Comparison of ENCODE assay signal across 13 cellular contexts in the genomic region with DNA sequence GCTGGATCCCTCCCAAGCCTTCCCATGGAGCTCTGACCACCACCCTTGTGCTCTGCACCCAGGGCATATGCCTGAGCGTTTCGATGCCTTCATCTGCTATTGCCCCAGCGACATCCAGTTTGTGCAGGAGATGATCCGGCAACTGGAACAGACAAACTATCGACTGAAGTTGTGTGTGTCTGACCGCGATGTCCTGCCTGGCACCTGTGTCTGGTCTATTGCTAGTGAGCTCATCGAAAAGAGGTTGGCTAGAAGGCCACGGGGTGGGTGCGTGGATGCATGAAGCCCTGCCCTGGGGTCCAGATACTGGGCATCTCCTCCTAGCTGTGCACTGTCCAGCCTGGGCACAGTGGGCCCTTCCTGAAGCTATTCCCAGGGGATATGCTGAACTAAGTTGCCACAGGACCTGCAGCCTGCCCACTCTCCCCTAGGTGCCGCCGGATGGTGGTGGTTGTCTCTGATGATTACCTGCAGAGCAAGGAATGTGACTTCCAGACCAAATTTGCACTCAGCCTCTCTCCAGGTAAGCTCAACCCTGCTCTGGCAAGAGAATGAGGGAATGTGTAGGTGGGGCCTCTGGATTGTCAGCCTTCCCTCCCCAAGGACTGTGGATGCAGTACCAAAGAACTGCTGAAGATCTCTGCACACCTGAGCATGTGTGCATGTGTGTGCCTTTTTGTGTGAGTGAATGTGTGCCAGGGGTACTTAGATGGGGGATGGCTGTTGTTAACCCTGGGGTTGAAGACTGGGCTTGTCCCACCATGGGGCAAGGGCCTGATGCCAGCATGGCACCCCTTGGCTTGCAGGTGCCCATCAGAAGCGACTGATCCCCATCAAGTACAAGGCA. TPM values are rescaled to one million over a fixed set of nuclear protein-coding genes. Genes with fewer than 3 reads are reported as not detected.
DNase-seq lines count a peak whose midpoint lies in the region; ATAC-seq and TF ChIP-seq lines count a peak whose summit lies in the region.
"Had no signal": no experiment of that assay in that cellular context is flagged by ENCODE, and none has a peak within 500 bp of the region (broad histone marks: within the 10 kb centered on the region; RNA-seq: fewer than 3 reads in every experiment).

No MANE protein-coding gene starts in this region.

- WGBS in right lobe of liver (ENCODE audit: insufficient coverage, low coverage, low lambda C conversion rate, missing lambda C conversion rate): 92% methylated on average over 4 of the region's 13 CpGs
- 97% methylated on average over 13 of the region's 13 CpGs; no CpG with 5 or more reads in 1 of the 2 donors for WGBS in testis, 2 donors

- no peak overlapping the region for H3K4me3 ChIP-seq in right lobe of liver
- H3K4me3 ChIP-seq in testis: no peak overlapping the region

- peaks cover 33% of the 10 kb centered on the region for H3K4me1 Mint-ChIP-seq in activated naive CD4-positive, alpha-beta T cell treated with anti-CD3 and anti-CD28 coated beads for 36 hours (ENCODE audit: low read depth)
- H3K4me1 Mint-ChIP-seq in activated T-cell treated with anti-CD3 and anti-CD28 coated beads, Interleukin-2, amount 50 U/mL, for 72 hours (ENCODE audit: low read depth): peaks cover 46% of the 10 kb centered on the region

- peak overlapping the region; percentile 88 for H3K4me3 Mint-ChIP-seq in activated naive CD4-positive, alpha-beta T cell treated with anti-CD3 and anti-CD28 coated beads for 36 hours
- peak overlapping the region; percentile 10 to 84 for H3K4me3 Mint-ChIP-seq in activated T-cell treated with anti-CD3 and anti-CD28 coated beads, Interleukin-2, amount 50 U/mL, for 72 hours

- no peak for ATAC-seq in activated T-cell treated with anti-CD3 and anti-CD28 coated beads, Interleukin-2, amount 50 U/mL, for 72 hours (replicated peaks in 1 of 2)
- ATAC-seq in right lobe of liver: no peak

- H3K9me3 ChIP-seq in right lobe of liver (no peaks in the 10 kb centered on the region), testis (no peaks in the 10 kb centered on the region)
- H3K9me3 ChIP-seq: prostate gland, thoracic aorta had no signal

- H3K27ac ChIP-seq in right lobe of liver (no peak overlapping the region), testis (no peak overlapping the region)
- H3K27ac ChIP-seq: prostate gland, thoracic aorta had no signal

- TF ChIP-seq CTCF in right lobe of liver (IDR thresholded peaks at IDR 0.05) (no peak), testis (IDR thresholded peaks at IDR 0.05) (no peak)

- H3K9me3 Mint-ChIP-seq in activated naive CD4-positive, alpha-beta T cell treated with anti-CD3 and anti-CD28 coated beads for 36 hours: peaks cover 3% of the 10 kb centered on the region
- H3K9me3 Mint-ChIP-seq in activated T-cell treated with anti-CD3 and anti-CD28 coated beads, Interleukin-2, amount 50 U/mL, for 72 hours: no peaks in the 10 kb centered on the region

- intact Hi-C loops in activated naive CD4-positive, alpha-beta T cell treated with anti-CD3 and anti-CD28 coated beads for 36 hours (cut with micrococcal nuclease): no loop called here
- intact Hi-C loops in right lobe of liver (cut with DNase I): no loop called here
- intact Hi-C loops in testis (cut with DNase I; ENCODE audit: low total_unique reads): no loop called here

- CTCF ChIA-PET in activated naive CD4-positive, alpha-beta T cell treated with anti-CD3 and anti-CD28 coated beads for 36 hours (lab: Charles Lee): interaction anchor here (1.1 to 2.1 kb wide), 5 partner anchors 12 to 158 kb away, joined by 3 to 11 read pairs (median 4); no protein-coding TSS in a partner anchor

- H3K4me1 ChIP-seq in right lobe of liver (peaks cover 0 to 21% (median 4%) of the 10 kb centered on the region in 4 donors), testis (peaks cover 20% of the 10 kb centered on the region)

- H3K36me3 ChIP-seq in right lobe of liver: peaks cover 0 to 20% (median 5%) of the 10 kb centered on the region in 4 donors
- H3K36me3 ChIP-seq in testis (ENCODE audit: low read depth, missing control alignments): no peaks in the 10 kb centered on the region
- H3K36me3 ChIP-seq: prostate gland, thoracic aorta had no signal

- TF ChIP-seq POLR2A in right lobe of liver (IDR thresholded peaks at IDR 0.05) (no peak), testis (IDR thresholded peaks at IDR 0.05) (no peak)

- no peaks in the 10 kb centered on the region for H3K27me3 Mint-ChIP-seq in activated naive CD4-positive, alpha-beta T cell treated with anti-CD3 and anti-CD28 coated beads for 36 hours (ENCODE audit: low read depth)
- no peaks in the 10 kb centered on the region for H3K27me3 Mint-ChIP-seq in activated T-cell treated with anti-CD3 and anti-CD28 coated beads, Interleukin-2, amount 50 U/mL, for 72 hours (ENCODE audit: low read depth)

- no peak for DNase-seq in activated naive CD4-positive, alpha-beta T cell treated with anti-CD3 and anti-CD28 coated beads for 36 hours
- no peak for DNase-seq in activated naive CD4-positive, alpha-beta T cell (lab: John Stamatoyannopoulos, UW)
- DNase-seq in activated T-cell treated with anti-CD3 and anti-CD28 coated beads, Interleukin-2, amount 50 U/mL, for 72 hours: no peak
- DNase-seq in right lobe of liver: peak in 2 of 3 donors; percentile 14 to 50
- peak; percentile 9 for DNase-seq in testis
- no peak for DNase-seq in NCI-H82 (lab: John Stamatoyannopoulos, UW)
- DNase-seq in hepatic stellate cell (ENCODE audit: low spot score): no peak
- DNase-seq in DMS79 treated with DMSO at 0.1 percent for 48 hours (lab: John Stamatoyannopoulos, UW): no peak
- DNase-seq: Karpas-422; stimulated activated CD4-positive, alpha-beta T cell treated with anti-CD3 and anti-CD28 coated beads, Interleukin-4, amount 100 ng/mL, for 4 hours had no signal

- peaks cover 17% of the 10 kb centered on the region for H3K36me3 Mint-ChIP-seq in activated naive CD4-positive, alpha-beta T cell treated with anti-CD3 and anti-CD28 coated beads for 36 hours (ENCODE audit: low read depth)
- peaks cover 13 to 16% of the 10 kb centered on the region in 2 donors for H3K36me3 Mint-ChIP-seq in activated T-cell treated with anti-CD3 and anti-CD28 coated beads, Interleukin-2, amount 50 U/mL, for 72 hours (ENCODE audit: insufficient read depth in 2 of 2)

- no peak overlapping the region for H3K27ac Mint-ChIP-seq in activated naive CD4-positive, alpha-beta T cell treated with anti-CD3 and anti-CD28 coated beads for 36 hours
- H3K27ac Mint-ChIP-seq in activated T-cell treated with anti-CD3 and anti-CD28 coated beads, Interleukin-2, amount 50 U/mL, for 72 hours: no peak overlapping the region

- no peaks in the 10 kb centered on the region for H3K27me3 ChIP-seq in right lobe of liver
- H3K27me3 ChIP-seq in testis: no peaks in the 10 kb centered on the region
- H3K27me3 ChIP-seq: dorsolateral prefrontal cortex had no signal

RNA-seq across cellular contexts. Expression of gene MYD88, which starts 2.1 kb away (rescaled TPM):
- total RNA-seq in activated naive CD4-positive, alpha-beta T cell treated with anti-CD3 and anti-CD28 coated beads for 36 hours: 10 to 100 TPM; 16.6 to 19.3 TPM
- total RNA-seq in activated T-cell treated with anti-CD3 and anti-CD28 coated beads, Interleukin-2, amount 50 U/mL, for 72 hours: 10 to 100 TPM; 27.3 to 38.2 TPM
- total RNA-seq in right lobe of liver: 10 to 100 TPM; 24.3 to 57.3 (median 37.0) TPM
- 10 to 100 TPM; 18.7 to 22.3 TPM for total RNA-seq in testis
- polyA plus RNA-seq in testis (ENCODE audit: insufficient read depth, low read depth, low replicate concordance): 30.1 TPM

RNA-seq across cellular contexts. Expression of gene ACAA1, which starts 3.6 kb away (rescaled TPM):
- total RNA-seq in activated naive CD4-positive, alpha-beta T cell treated with anti-CD3 and anti-CD28 coated beads for 36 hours: 10 to 100 TPM; 57.5 to 58.7 TPM
- 10 to 100 TPM; 49.7 to 52.9 TPM for total RNA-seq in activated T-cell treated with anti-CD3 and anti-CD28 coated beads, Interleukin-2, amount 50 U/mL, for 72 hours
- 100 to 1,000 TPM; 192 to 441 (median 309) TPM for total RNA-seq in right lobe of liver
- 10 to 100 TPM; 58.3 to 60.9 TPM for total RNA-seq in testis
- 50.7 TPM for polyA plus RNA-seq in testis (ENCODE audit: insufficient read depth, low read depth, low replicate concordance)

RNA-seq across cellular contexts. Expression of gene OXSR1, which starts 24.8 kb away (rescaled TPM):
- total RNA-seq in activated naive CD4-positive, alpha-beta T cell treated with anti-CD3 and anti-CD28 coated beads for 36 hours: 10 to 100 TPM; 33.8 to 35.0 TPM
- 10 to 100 TPM; 46.3 to 51.8 TPM for total RNA-seq in activated T-cell treated with anti-CD3 and anti-CD28 coated beads, Interleukin-2, amount 50 U/mL, for 72 hours
- 10 to 100 TPM; 12.0 to 20.3 (median 15.2) TPM for total RNA-seq in right lobe of liver
- total RNA-seq in testis: 10 to 100 TPM; 39.7 to 48.7 TPM
- polyA plus RNA-seq in testis (ENCODE audit: insufficient read depth, low read depth, low replicate concordance): 26.0 TPM

Comparison
In these comparisons a context has a peak if more than half of its experiments do, and no peak if none do; other contexts are left out.
1. DNase-seq: peak in right lobe of liver (2 of 3) and testis (single experiment); none in activated naive CD4-positive, alpha-beta T cell treated with anti-CD3 and anti-CD28 coated beads for 36 hours (single experiment), activated naive CD4-positive, alpha-beta T cell (0 of 4), activated T-cell treated with anti-CD3 and anti-CD28 coated beads, Interleukin-2, amount 50 U/mL, for 72 hours (0 of 2), NCI-H82 (single experiment), hepatic stellate cell (single experiment) and DMS79 treated with DMSO at 0.1 percent for 48 hours (single experiment).